In genomic region chr6:73722318-73723060, GRCh38 we compare ENCODE assay signal across 8 cellular contexts. TPM values are rescaled to one million over a fixed set of nuclear protein-coding genes. Genes with fewer than 3 reads are reported as not detected.
DNase-seq lines count a peak whose midpoint lies in the region; ATAC-seq and TF ChIP-seq lines count a peak whose summit lies in the region.

No MANE protein-coding gene starts in this region.

- TF ChIP-seq POLR2A in stomach (IDR thresholded peaks at IDR 0.05) (no peak), transverse colon (IDR thresholded peaks at IDR 0.05) (no peak)

- TF ChIP-seq CTCF in HFF-Myc (IDR thresholded peaks at IDR 0.05; ENCODE audit: low read depth, low read length, missing control alignments), result no peak
- no peak for TF ChIP-seq CTCF in stomach (IDR thresholded peaks at IDR 0.05)
- TF ChIP-seq CTCF in transverse colon (IDR thresholded peaks at IDR 0.05), result no peak

- DNase-seq in HFF-Myc (ENCODE audit: extremely low read depth, low read depth), result peak; percentile 91
- DNase-seq in NOMO-1 treated with dmso at 0.1 percent for 144 hours (lab: John Stamatoyannopoulos, UW; ENCODE audit: unreplicated experiment), result peak; percentile 76
- peak; percentile 77 for DNase-seq in fibroblast of peridontal ligament (ENCODE audit: extremely low read depth)
- DNase-seq in NCI-H748 (lab: John Stamatoyannopoulos, UW; ENCODE audit: unreplicated experiment), result no peak
- DNase-seq in stomach, result no peak
- no peak for DNase-seq in transverse colon
- DNase-seq in MG63, result no peak

- in situ Hi-C loops in transverse colon (cut with MboI; ENCODE audit: low pct_ligation_motif_present in 1 of 4, low pct_unique_long_range_greater_than_20kb in 1 of 4, low sequenced_read_pairs in 3 of 4), result no loop called here

- H3K4me3 ChIP-seq in HFF-Myc (replicated peaks; ENCODE audit: low read depth, low read length) (no peak overlapping the region), stomach (no peak overlapping the region), transverse colon (no peak overlapping the region), MG63 (no peak overlapping the region)

- H3K27ac ChIP-seq in stomach (no peak overlapping the region), transverse colon (peak overlapping the region in 2 of 4 donors; percentile 9 to 29)

- H3K4me1 ChIP-seq in stomach (no peaks in the 10 kb centered on the region), transverse colon (no peaks in the 10 kb centered on the region)

- no peaks in the 10 kb centered on the region for H3K9me3 ChIP-seq in stomach
- no peaks in the 10 kb centered on the region for H3K9me3 ChIP-seq in transverse colon
- no peaks in the 10 kb centered on the region for H3K9me3 ChIP-seq in MG63

- H3K27me3 ChIP-seq in stomach, result no peaks in the 10 kb centered on the region
- H3K27me3 ChIP-seq in transverse colon, result no peaks in the 10 kb centered on the region
- no peaks in the 10 kb centered on the region for H3K27me3 ChIP-seq in MG63

- H3K36me3 ChIP-seq in stomach, result no peaks in the 10 kb centered on the region
- no peaks in the 10 kb centered on the region for H3K36me3 ChIP-seq in transverse colon
- H3K36me3 ChIP-seq in MG63, result peaks cover 8% of the 10 kb centered on the region

- TF ChIP-seq EP300 in stomach (IDR thresholded peaks at IDR 0.05) (no peak), transverse colon (IDR thresholded peaks at IDR 0.05; ENCODE audit: low read depth) (no peak)

- ATAC-seq in GM18499 (IDR thresholded peaks at IDR 0.05; ENCODE audit: insufficient read depth, unreplicated experiment), result peak; percentile 76

- intact Hi-C loops in stomach (cut with DNase I; ENCODE audit: low total_unique reads), result no loop called here
- intact Hi-C loops in transverse colon (cut with DNase I; ENCODE audit: low total_unique reads), result no loop called here

- WGBS in stomach, 5 donors, result 50 to 65% (median 61%) methylated on average over 9 of the region's 9 CpGs
- WGBS in transverse colon (ENCODE audit: low coverage in 1 of 2), 2 donors, result 47 to 57% methylated on average over 5 to 9 of the region's 9 CpGs

RNA-seq across cellular contexts. Expression of gene CD109, which starts 26.5 kb away (rescaled TPM):
- total RNA-seq in stomach (10 to 100 TPM in 1 of 5 donors, 1 to 10 TPM in 2, under 1 TPM in 2; 0.58 to 19.6 (median 1.4) TPM), transverse colon (1 to 10 TPM; 1.9 to 7.4 (median 4.8) TPM)
- polyA plus RNA-seq in stomach, result 1 to 10 TPM in 1 of 3 donors, under 1 TPM in 2; 0.19 to 3.5 (median 0.31) TPM
- 19.1 and 20.7 TPM in 2 replicates for total RNA-seq in MG63 (2014; rRNA removed; shearing (Covaris generic); ENCODE audit: low replicate concordance)

Comparison
In these comparisons a context has a peak if more than half of its experiments do, and no peak if none do; other contexts are left out.
1. DNase-seq: peak in HFF-Myc (single experiment), NOMO-1 treated with dmso at 0.1 percent for 144 hours (single experiment) and fibroblast of peridontal ligament (single experiment); none in NCI-H748 (single experiment), stomach (single experiment), transverse colon (single experiment) and MG63 (single experiment).